In genomic region chr5:135398855-135399837, GRCh38 we compare ENCODE assay signal across 1 cellular context.
TF ChIP-seq lines count a peak whose summit lies in the region.

Gene MACROH2A1, minus strand, starts transcription at chr5:135399231. Its CDS starts 10,138 bp downstream, at chr5:135389093.

TF ChIP-seq in K562, 482 proteins besides CTCF, POLR2A, EP300 and RAD21 (continued from another document and continues in another):
- TF ChIP-seq RFX5 (IDR thresholded peaks at IDR 0.05; ENCODE audit: low read depth, low read length) (no peak), ZNF639 (CRISPR knock-in tag; conservative IDR thresholded peaks at IDR 0.05 in 1 of 2, IDR thresholded peaks at IDR 0.05 in 1 of 2) (peak in 1 of 2 experiments; percentile 97; a peak in 2 of 4 replicates), HDAC8 (tag; IDR thresholded peaks at IDR 0.05) (peak; percentile 69; the same call in 1 of the 2 replicates), ATF7 (IDR thresholded peaks at IDR 0.05) (peak; percentile 54), PCBP2 (IDR thresholded peaks at IDR 0.05; ENCODE audit: low read depth, low read length, poor library complexity, severe bottlenecking) (no peak), DMBX1 (CRISPR knock-in tag; IDR thresholded peaks at IDR 0.05; ENCODE audit: borderline replicate concordance) (peak; percentile 64; the same call in 1 of the 2 replicates), ZNF143 (CRISPR knock-in tag; IDR thresholded peaks at IDR 0.05) (peak; percentile 82), FOXA1 (IDR thresholded peaks at IDR 0.05; ENCODE audit: borderline replicate concordance) (no peak), ZNF277 (CRISPR knock-in tag; IDR thresholded peaks at IDR 0.05; ENCODE audit: borderline replicate concordance) (no peak), CEBPZ (IDR thresholded peaks at IDR 0.05; ENCODE audit: borderline replicate concordance, low read depth, low read length) (no peak), ILF3 (IDR thresholded peaks at IDR 0.05; ENCODE audit: borderline replicate concordance) (peak; percentile 90; the same call in 1 of the 2 replicates), ZKSCAN8 (CRISPR knock-in tag; IDR thresholded peaks at IDR 0.05) (no peak), ZNF212 (CRISPR knock-in tag; IDR thresholded peaks at IDR 0.05) (no peak), MTA3 (IDR thresholded peaks at IDR 0.05; ENCODE audit: borderline replicate concordance) (peak; percentile 76), NCOA2 (IDR thresholded peaks at IDR 0.05; ENCODE audit: partially characterized antibody in 2 of 2) (no peak), ZC3H4 (CRISPR knock-in tag; IDR thresholded peaks at IDR 0.05; ENCODE audit: borderline replicate concordance) (peak; percentile 74; the same call in 1 of the 2 replicates), SMAD3 (CRISPR knock-in tag; conservative IDR thresholded peaks at IDR 0.05) (no peak), POLR3G (IDR thresholded peaks at IDR 0.05; ENCODE audit: extremely low read depth, insufficient read length, insufficient replicate concordance) (no peak), CTCFL (IDR thresholded peaks at IDR 0.05; ENCODE audit: borderline replicate concordance, insufficient read depth, low read depth, low read length, poor library complexity, severe bottlenecking) (no peak), IRF2 (CRISPR knock-in tag; IDR thresholded peaks at IDR 0.05) (no peak), SRSF7 (optimal IDR thresholded peaks at IDR 0.05; ENCODE audit: low read depth, low read length) (no peak), ZNF140 (CRISPR knock-in tag; IDR thresholded peaks at IDR 0.05) (no peak), ILK (tag; IDR thresholded peaks at IDR 0.05; ENCODE audit: borderline replicate concordance, low read depth) (no peak), CEBPB (tag; IDR thresholded peaks at IDR 0.05) (no peak), BHLHE40 (IDR thresholded peaks at IDR 0.05; ENCODE audit: low read length) (peak; percentile 87), E2F6 (IDR thresholded peaks at IDR 0.05; ENCODE audit: borderline replicate concordance in 1 of 2, extremely low read depth in 1 of 2, insufficient read depth in 1 of 2, insufficient read length in 1 of 2, low read depth in 1 of 2, low read length in 1 of 2, poor library complexity in 1 of 2, severe bottlenecking in 1 of 2) (peak; percentile 89 to 94), E2F1 (CRISPR knock-in tag; IDR thresholded peaks at IDR 0.05) (peak; percentile 91), JUNB (CRISPR knock-in tag; conservative IDR thresholded peaks at IDR 0.05) (no peak), EGR1 (conservative IDR thresholded peaks at IDR 0.05) (peak; percentile 37), CBX5 (IDR thresholded peaks at IDR 0.05; ENCODE audit: borderline replicate concordance, low read depth) (no peak), TAF7 (tag; IDR thresholded peaks at IDR 0.05) (no peak), ZNF174 (CRISPR knock-in tag; IDR thresholded peaks at IDR 0.05) (no peak), ELF4 (CRISPR knock-in tag; IDR thresholded peaks at IDR 0.05) (no peak), ELK3 (CRISPR knock-in tag; IDR thresholded peaks at IDR 0.05) (no peak), KLF1 (tag; IDR thresholded peaks at IDR 0.05) (peak; percentile 35; the same call in 1 of the 2 replicates), ZSCAN32 (CRISPR knock-in tag; IDR thresholded peaks at IDR 0.05) (no peak), HMGN3 (IDR thresholded peaks at IDR 0.05; ENCODE audit: borderline replicate concordance, extremely low read depth, insufficient read length, low read depth, low read length) (peak; percentile 46), RBM34 (IDR thresholded peaks at IDR 0.05; ENCODE audit: borderline replicate concordance, insufficient read depth, low read length) (no peak), IFI16 (CRISPR knock-in tag; IDR thresholded peaks at IDR 0.05) (no peak), ELF1 (tag; IDR thresholded peaks at IDR 0.05) (0 out of 2 replicates have a peak, but pooled peaks have one; percentile 29), ETS1 (conservative IDR thresholded peaks at IDR 0.05; ENCODE audit: control insufficient read depth, low read depth, low read length) (0 out of 2 replicates have a peak, but pooled peaks have one; percentile 33), SAP30 (IDR thresholded peaks at IDR 0.05; ENCODE audit: borderline replicate concordance, insufficient read depth, low read depth, low read length, poor library complexity, severe bottlenecking) (peak; percentile 7), ZNF780A (CRISPR knock-in tag; IDR thresholded peaks at IDR 0.05) (no peak), PYGO2 (tag; IDR thresholded peaks at IDR 0.05) (no peak), TFAM (CRISPR knock-in tag; conservative IDR thresholded peaks at IDR 0.05) (no peak), THAP7 (CRISPR knock-in tag; IDR thresholded peaks at IDR 0.05) (no peak), CBX2 (IDR thresholded peaks at IDR 0.05; ENCODE audit: insufficient read depth, low read length, poor library complexity, severe bottlenecking) (no peak), TSC22D4 (tag; IDR thresholded peaks at IDR 0.05) (no peak), SNAPC5 (CRISPR knock-in tag; IDR thresholded peaks at IDR 0.05) (no peak), THRA (IDR thresholded peaks at IDR 0.05) (no peak), DLX4 (CRISPR knock-in tag; IDR thresholded peaks at IDR 0.05) (no peak), POLR2AphosphoS2 (IDR thresholded peaks at IDR 0.05; ENCODE audit: low read length) (no peak), CHD4 (IDR thresholded peaks at IDR 0.05; ENCODE audit: insufficient read depth, insufficient replicate concordance, low read depth, low read length, poor library complexity, severe bottlenecking) (no peak), SMAD2 (IDR thresholded peaks at IDR 0.05; ENCODE audit: low read depth, low read length) (no peak), PTTG1 (tag; IDR thresholded peaks at IDR 0.05; ENCODE audit: low read depth) (no peak), ZNF282 (CRISPR knock-in tag; IDR thresholded peaks at IDR 0.05) (no peak), HNRNPUL1 (IDR thresholded peaks at IDR 0.05; ENCODE audit: low read length) (no peak), NFE2L1 (tag; IDR thresholded peaks at IDR 0.05; ENCODE audit: borderline replicate concordance, low read depth) (no peak)
